23 cellular contexts compared by ENCODE assay signal in genomic region chr9:85067792-85068191, GRCh38.
DNase-seq lines count a peak whose midpoint lies in the region; ATAC-seq and TF ChIP-seq lines count a peak whose summit lies in the region.
"Had no signal": no experiment of that assay in that cellular context is flagged by ENCODE, and none has a peak within 500 bp of the region (broad histone marks: within the 10 kb centered on the region; RNA-seq: fewer than 3 reads in every experiment).

No MANE protein-coding gene starts in this region.

- no peaks in the 10 kb centered on the region for H3K27me3 ChIP-seq in CD8-positive, alpha-beta memory T cell (ENCODE audit: insufficient read depth, low read length, poor library complexity, severe bottlenecking)
- H3K27me3 ChIP-seq in SK-N-SH (ENCODE audit: insufficient read depth) = no peaks in the 10 kb centered on the region
- H3K27me3 ChIP-seq: upper lobe of left lung had no signal

- no peak overlapping the region for H3K9ac ChIP-seq in SK-N-SH
- H3K9ac ChIP-seq: KMS-11 had no signal

- no peak for TF ChIP-seq EP300 in SK-N-SH (IDR thresholded peaks at IDR 0.05; ENCODE audit: borderline replicate concordance in 1 of 2, low read depth in 1 of 2, low read length in 1 of 2)

- H3K9me3 Mint-ChIP-seq in CD8-positive, alpha-beta memory T cell = peaks cover 0 to 2% (median 0%) of the 10 kb centered on the region in 5 donors
- H3K9me3 Mint-ChIP-seq: activated T-helper 17 cell treated with anti-CD3 and anti-CD28 coated beads, Interleukin-2, amount 50 U/mL, for 72 hours had no signal

- H4K20me1 ChIP-seq in SK-N-SH (ENCODE audit: insufficient read depth) = no peaks in the 10 kb centered on the region

- WGBS in SK-N-SH (ENCODE audit: low lambda C conversion rate) = 40% methylated on average over 3 of the region's 3 CpGs

- DNase-seq in GM12864 (ENCODE audit: low read depth) (peak; percentile 26), DMS53 (lab: John Stamatoyannopoulos, UW) (no peak), activated gamma-delta T cell (lab: John Stamatoyannopoulos, UW) (no peak), SK-N-SH (no peak)
- DNase-seq in CD8-positive, alpha-beta memory T cell = no peak
- DNase-seq: activated B cell treated with CpG ODN at 0.5 μM for 24 hours, amniotic stem cell, GOT3, left colon, NCI-H1436, NCI-H446 treated with DMSO at 0.1 percent for 48 hours, SHP77 treated with DMSO at 0.1 percent for 48 hours, T-helper 17 cell, upper lobe of left lung had no signal

- TF ChIP-seq CTCF in GM12864 (IDR thresholded peaks at IDR 0.05; ENCODE audit: low read depth, low read length, missing control alignments) = no peak
- TF ChIP-seq CTCF in SK-N-SH (IDR thresholded peaks at IDR 0.05) = no peak

- no peak overlapping the region for H3K27ac Mint-ChIP-seq in CD8-positive, alpha-beta memory T cell
- H3K27ac Mint-ChIP-seq: activated B cell treated with CpG ODN at 0.5 μM for 24 hours; activated T-helper 17 cell treated with anti-CD3 and anti-CD28 coated beads, Interleukin-2, amount 50 U/mL, for 72 hours; stimulated activated naive CD8-positive, alpha-beta T cell treated with anti-CD3 and anti-CD28 coated beads, Interleukin-15, Interleukin-2, amounts not matched to agents 100 ng/mL and 50 ng/mL, for 24 hours; T-helper 17 cell had no signal

- no peaks in the 10 kb centered on the region for H3K9me3 ChIP-seq in CD8-positive, alpha-beta memory T cell (ENCODE audit: low read length)
- no peaks in the 10 kb centered on the region for H3K9me3 ChIP-seq in SK-N-SH
- H3K9me3 ChIP-seq: A549, upper lobe of left lung had no signal

- ATAC-seq in GM19372 (IDR thresholded peaks at IDR 0.05; ENCODE audit: low read depth, unreplicated experiment) (peak; percentile 55), HG02623 (IDR thresholded peaks at IDR 0.05; ENCODE audit: unreplicated experiment) (peak; percentile 67), HG03520 (IDR thresholded peaks at IDR 0.05; ENCODE audit: unreplicated experiment) (peak; percentile 68)
- ATAC-seq: A549; activated T-helper 17 cell treated with anti-CD3 and anti-CD28 coated beads, Interleukin-2, amount 50 U/mL, for 72 hours; left colon; T-helper 17 cell had no signal

- H2AFZ ChIP-seq in SK-N-SH (ENCODE audit: low read depth) = no peak overlapping the region

- peaks cover 0 to 1% (median 0%) of the 10 kb centered on the region in 3 donors for H3K36me3 Mint-ChIP-seq in CD8-positive, alpha-beta memory T cell

- H3K4me3 ChIP-seq in GM12864 (ENCODE audit: low read depth, low read length) = no peak overlapping the region
- H3K4me3 ChIP-seq in CD8-positive, alpha-beta memory T cell (ENCODE audit: low read length) = no peak overlapping the region
- H3K4me3 ChIP-seq in SK-N-SH (ENCODE audit: low read depth in 2 of 2, low read length in 1 of 2) = no peak overlapping the region
- H3K4me3 ChIP-seq: A549, upper lobe of left lung had no signal

- H3K27me3 Mint-ChIP-seq in CD8-positive, alpha-beta memory T cell = peaks cover 0 to 1% of the 10 kb centered on the region in 2 donors
- H3K27me3 Mint-ChIP-seq: activated B cell treated with CpG ODN at 0.5 μM for 24 hours; activated T-helper 17 cell treated with anti-CD3 and anti-CD28 coated beads, Interleukin-2, amount 50 U/mL, for 72 hours; stimulated activated naive CD8-positive, alpha-beta T cell treated with anti-CD3 and anti-CD28 coated beads, Interleukin-15, Interleukin-2, amounts not matched to agents 100 ng/mL and 50 ng/mL, for 24 hours had no signal

- H3K4me3 Mint-ChIP-seq in CD8-positive, alpha-beta memory T cell = no peak overlapping the region
- H3K4me3 Mint-ChIP-seq: activated B cell treated with CpG ODN at 0.5 μM for 24 hours; activated T-helper 17 cell treated with anti-CD3 and anti-CD28 coated beads, Interleukin-2, amount 50 U/mL, for 72 hours; central memory CD8-positive, alpha-beta T cell; stimulated activated naive CD8-positive, alpha-beta T cell treated with anti-CD3 and anti-CD28 coated beads, Interleukin-15, Interleukin-2, amounts not matched to agents 100 ng/mL and 50 ng/mL, for 24 hours; T-helper 17 cell had no signal

- CTCF ChIA-PET in CD8-positive, alpha-beta memory T cell (lab: Charles Lee) = no interaction called here
- CTCF ChIA-PET in SK-N-SH (lab: Yijun Ruan, JAX) = no interaction called here

- TF ChIP-seq RAD21 in SK-N-SH (IDR thresholded peaks at IDR 0.05; ENCODE audit: low read length) = no peak

- H3K79me2 ChIP-seq in SK-N-SH (ENCODE audit: insufficient read depth) = no peaks in the 10 kb centered on the region

- H3K4me2 ChIP-seq in SK-N-SH = no peak overlapping the region
- H3K4me2 ChIP-seq: A549, KMS-11 had no signal

- H3K27ac ChIP-seq in CD8-positive, alpha-beta memory T cell (ENCODE audit: low read depth, low read length) = no peak overlapping the region
- no peak overlapping the region for H3K27ac ChIP-seq in SK-N-SH (ENCODE audit: low read depth in 2 of 2, low read length in 1 of 2)
- H3K27ac ChIP-seq: A549, C4-2B, KMS-11, upper lobe of left lung had no signal

- H3K4me1 ChIP-seq in CD8-positive, alpha-beta memory T cell (ENCODE audit: insufficient read depth, low read length) = no peaks in the 10 kb centered on the region
- H3K4me1 ChIP-seq in SK-N-SH (ENCODE audit: control insufficient read depth in 1 of 2, insufficient read depth in 2 of 2, low read depth in 1 of 2, low read length in 1 of 2) = no peaks in the 10 kb centered on the region
- H3K4me1 ChIP-seq: A549, upper lobe of left lung had no signal

- H3K36me3 ChIP-seq in CD8-positive, alpha-beta memory T cell (ENCODE audit: insufficient read depth, low read length) = no peaks in the 10 kb centered on the region
- H3K36me3 ChIP-seq in SK-N-SH (replicated peaks in 1 of 2; ENCODE audit: control insufficient read depth in 1 of 2, insufficient read depth in 2 of 2, low read length in 1 of 2) = no peaks in the 10 kb centered on the region
- H3K36me3 ChIP-seq: upper lobe of left lung had no signal

- no peaks in the 10 kb centered on the region for H3K4me1 Mint-ChIP-seq in CD8-positive, alpha-beta memory T cell
- H3K4me1 Mint-ChIP-seq: activated B cell treated with CpG ODN at 0.5 μM for 24 hours; activated T-helper 17 cell treated with anti-CD3 and anti-CD28 coated beads, Interleukin-2, amount 50 U/mL, for 72 hours; central memory CD8-positive, alpha-beta T cell; T-helper 17 cell had no signal

- H3K9me2 ChIP-seq in SK-N-SH = no peaks in the 10 kb centered on the region

- POLR2A ChIA-PET in CD8-positive, alpha-beta memory T cell (lab: Charles Lee) = no interaction called here
- POLR2A ChIA-PET in SK-N-SH (lab: Yijun Ruan, JAX) = no interaction called here

- no peaks in the 10 kb centered on the region for H3F3A ChIP-seq in SK-N-SH (replicated peaks; ENCODE audit: insufficient read depth)

TF ChIP-seq in SK-N-SH, 30 proteins besides CTCF, POLR2A, EP300 and RAD21 (continues in another document):
- no peak for TF ChIP-seq SIN3A (IDR thresholded peaks at IDR 0.05; ENCODE audit: borderline replicate concordance, low read depth, low read length)
- no peak for TF ChIP-seq YY1 (IDR thresholded peaks at IDR 0.05; ENCODE audit: low read depth)
- no peak for TF ChIP-seq ELF1 (IDR thresholded peaks at IDR 0.05)
- no peak for TF ChIP-seq TCF12 (IDR thresholded peaks at IDR 0.05)
- no peak for TF ChIP-seq RCOR1 (IDR thresholded peaks at IDR 0.05; ENCODE audit: low read length)
- no peak for TF ChIP-seq MAX (IDR thresholded peaks at IDR 0.05; ENCODE audit: low read depth)
- TF ChIP-seq JUND (IDR thresholded peaks at IDR 0.05) = no peak
- TF ChIP-seq CHD2 (IDR thresholded peaks at IDR 0.05; ENCODE audit: low read length, partially characterized antibody) = no peak
- TF ChIP-seq TAF1 (IDR thresholded peaks at IDR 0.05; ENCODE audit: borderline replicate concordance, low read depth, low read length) = no peak
- no peak for TF ChIP-seq GATA2 (CRISPR knock-in tag; IDR thresholded peaks at IDR 0.05)
- TF ChIP-seq TEAD4 (IDR thresholded peaks at IDR 0.05; ENCODE audit: borderline replicate concordance, insufficient read depth) = no peak
- TF ChIP-seq RFX5 (IDR thresholded peaks at IDR 0.05; ENCODE audit: low read length) = no peak
- no peak for TF ChIP-seq REST (IDR thresholded peaks at IDR 0.05; ENCODE audit: low read depth, low read length)
- TF ChIP-seq USF1 (IDR thresholded peaks at IDR 0.05; ENCODE audit: borderline replicate concordance, low read depth) = no peak
- TF ChIP-seq FOXM1 (IDR thresholded peaks at IDR 0.05; ENCODE audit: low read depth) = no peak
